ENCODE assay signal across 22 cellular contexts in genomic region chr10:97577701-97578100, GRCh38. TPM values are rescaled to one million over a fixed set of nuclear protein-coding genes. Genes with fewer than 3 reads are reported as not detected.
A peak's percentile ranks its signal among the peaks of the same experiment; 100 is the strongest.
DNase-seq lines count a peak whose midpoint lies in the region; ATAC-seq, FAIRE-seq and TF ChIP-seq lines count a peak whose summit lies in the region.
"Had no signal": no experiment of that assay in that cellular context is flagged by ENCODE, and none has a peak within 500 bp of the region (broad histone marks: within the 10 kb centered on the region; RNA-seq: fewer than 3 reads in every experiment).

No MANE protein-coding gene starts in this region.

- no peak overlapping the region; the same call in 1 of the 2 replicates for H2AFZ ChIP-seq in H1 (ENCODE audit: low read length)

- no peak overlapping the region for H3K14ac ChIP-seq in H1 (ENCODE audit: insufficient read length)

- H3K27ac ChIP-seq in heart left ventricle, result peak overlapping the region in 7 of 12 donors; percentile 26 to 95 (median 47)
- H3K27ac ChIP-seq in H1 (ENCODE audit: low read depth, low read length), result no peak overlapping the region
- peak overlapping the region; percentile 61 for H3K27ac ChIP-seq in psoas muscle
- H3K27ac ChIP-seq in kidney (ENCODE audit: low read depth in 2 of 2, low read length in 2 of 2), result no peak overlapping the region
- H3K27ac ChIP-seq: 22Rv1, BLaER1 had no signal

- no peak for TF ChIP-seq EP300 in H1 (IDR thresholded peaks at IDR 0.05; ENCODE audit: borderline replicate concordance in 1 of 2, low read depth in 2 of 2, low read length in 2 of 2)

- no peaks in the 10 kb centered on the region for H3K23me2 ChIP-seq in H1 (ENCODE audit: low read depth, low read length)

- POLR2A ChIA-PET in H1 (lab: Charles Lee; ENCODE audit: partially characterized antibody), result interaction anchor here (1.1 kb wide), 1 partner anchor 35 kb away, joined by 3 read pairs; no protein-coding TSS in a partner anchor

- H2BK15ac ChIP-seq in H1 (ENCODE audit: low read length), result no peak overlapping the region

- CTCF ChIA-PET in H1 (lab: Charles Lee; ENCODE audit: partially characterized antibody), result interaction anchor here (0.7 to 12.9 kb wide), 7 partner anchors 10 to 112 kb away, joined by 3 to 169 read pairs (median 5); no protein-coding TSS in a partner anchor

- TF ChIP-seq POLR2A in heart left ventricle (IDR thresholded peaks at IDR 0.05) (no peak), H1 (IDR thresholded peaks at IDR 0.05; ENCODE audit: control extremely low read depth in 1 of 2, low read depth in 2 of 2, low read length in 2 of 2) (no peak)

- no peaks in the 10 kb centered on the region for H3K79me2 ChIP-seq in H1 (ENCODE audit: control insufficient read depth in 1 of 2, insufficient read depth in 2 of 2, low read length in 2 of 2)

- no peaks in the 10 kb centered on the region for H3K9me3 ChIP-seq in heart left ventricle
- H3K9me3 ChIP-seq in H1 (ENCODE audit: insufficient read depth in 2 of 2, low read depth in 1 of 2, low read length in 1 of 2), result no peaks in the 10 kb centered on the region
- H3K9me3 ChIP-seq in psoas muscle, result no peaks in the 10 kb centered on the region
- H3K9me3 ChIP-seq in kidney (ENCODE audit: control insufficient read depth in 1 of 2, low read length in 2 of 2), result no peaks in the 10 kb centered on the region
- H3K9me3 ChIP-seq: BLaER1, HAP-1 had no signal

- ATAC-seq in heart left ventricle, result no peak
- no peak for ATAC-seq in Right ventricle myocardium superior (ENCODE audit: poor library complexity)
- no peak for ATAC-seq in psoas muscle
- ATAC-seq in GM21529 (IDR thresholded peaks at IDR 0.05; ENCODE audit: unreplicated experiment), result no peak

- 79 to 94% (median 85%) methylated on average over 7 to 9 of the region's 9 CpGs for WGBS in heart left ventricle, 4 donors
- WGBS in H1 (ENCODE audit: extremely low coverage in 1 of 2, insufficient coverage in 1 of 2, insufficient read length in 1 of 2, insufficient replicate concordance in 2 of 2, low coverage in 1 of 2, low lambda C conversion rate in 2 of 2, missing lambda C conversion rate in 1 of 2), 2 experiments, result 89% methylated on average over 9 of the region's 9 CpGs; no CpG with 5 or more reads in 1 of the 2 experiments
- 78 to 82% (median 81%) methylated on average over 9 of the region's 9 CpGs for WGBS in psoas muscle, 3 donors

- FAIRE-seq in H1 (lab: Jason Lieb, UNC), result no peak
- FAIRE-seq in kidney (lab: Jason Lieb, UNC), result no peak
- FAIRE-seq: GM12892, GM18507 had no signal

- H4K20me1 ChIP-seq in H1 (replicated peaks in 1 of 2; ENCODE audit: control insufficient read depth in 1 of 2, insufficient read depth in 2 of 2, low read length in 2 of 2), result no peaks in the 10 kb centered on the region
- H4K20me1 ChIP-seq: BLaER1 had no signal

- H3K79me1 ChIP-seq in H1 (ENCODE audit: low read depth, low read length), result no peaks in the 10 kb centered on the region

- no peak overlapping the region for H4K5ac ChIP-seq in H1 (ENCODE audit: insufficient read length, low read depth, low read length)

- peak overlapping the region; percentile 75; the same call in 1 of the 2 replicates for H4K8ac ChIP-seq in H1 (ENCODE audit: extremely low read depth, insufficient read depth, low read length)

- H2BK120ac ChIP-seq in H1 (replicated peaks; ENCODE audit: low read depth, low read length), result no peak overlapping the region

- TF ChIP-seq CTCF in heart left ventricle (IDR thresholded peaks at IDR 0.05) (no peak), H1 (IDR thresholded peaks at IDR 0.05; ENCODE audit: control extremely low read depth in 1 of 3, insufficient read depth in 1 of 3, low read depth in 1 of 3, low read length in 3 of 3) (no peak), psoas muscle (IDR thresholded peaks at IDR 0.05) (no peak), kidney (IDR thresholded peaks at IDR 0.05; ENCODE audit: borderline replicate concordance, extremely low read depth, insufficient read depth) (no peak)

- no peak overlapping the region for H3K4me2 ChIP-seq in H1 (ENCODE audit: insufficient read depth in 1 of 2, low read depth in 2 of 2, low read length in 2 of 2)
- H3K4me2 ChIP-seq: BLaER1 had no signal

- no peak overlapping the region for H4K91ac ChIP-seq in H1 (replicated peaks; ENCODE audit: insufficient read length, low read length)

- H3K4ac ChIP-seq in H1 (replicated peaks; ENCODE audit: insufficient read length, low read depth, low read length), result no peak overlapping the region

- H3K4me3 ChIP-seq in heart left ventricle, result no peak overlapping the region
- H3K4me3 ChIP-seq in H1 (ENCODE audit: extremely low read depth in 1 of 4, insufficient read depth in 2 of 4, low read depth in 3 of 4, low read length in 4 of 4), result no peak overlapping the region
- no peak overlapping the region for H3K4me3 ChIP-seq in psoas muscle
- H3K4me3 ChIP-seq in kidney (ENCODE audit: low read length in 2 of 2), result no peak overlapping the region
- H3K4me3 ChIP-seq: BLaER1, HAP-1 had no signal

- no peak for TF ChIP-seq RAD21 in H1 (IDR thresholded peaks at IDR 0.05 in 1 of 2, conservative IDR thresholded peaks at IDR 0.05 in 1 of 2; ENCODE audit: low read depth in 2 of 2, low read length in 2 of 2)

- H3K56ac ChIP-seq in H1 (replicated peaks; ENCODE audit: insufficient read length, low read depth, low read length), result no peak overlapping the region

- intact Hi-C loops in heart left ventricle (cut with DNase I) (no loop called here), Right ventricle myocardium superior (cut with DNase I) (no loop called here), psoas muscle (cut with DNase I) (no loop called here), kidney (cut with DNase I) (no loop called here)

- no peak overlapping the region for H2BK12ac ChIP-seq in H1 (ENCODE audit: low read depth, low read length)

- no peak overlapping the region for H2BK20ac ChIP-seq in H1 (ENCODE audit: low read length)

- H3K18ac ChIP-seq in H1 (ENCODE audit: extremely low read depth, low read length), result no peak overlapping the region

- H2BK5ac ChIP-seq in H1 (ENCODE audit: low read depth, low read length), result no peak overlapping the region

- H2AK5ac ChIP-seq in H1 (ENCODE audit: low read depth, low read length), result no peak overlapping the region

- no peak for DNase-seq in heart left ventricle
- no peak for DNase-seq in Right ventricle myocardium superior
- no peak for DNase-seq in H1 (ENCODE audit: low read depth in 1 of 2, low spot score in 2 of 2)
- no peak for DNase-seq in psoas muscle
- DNase-seq in kidney, result no peak
- no peak for DNase-seq in amniotic stem cell (lab: John Stamatoyannopoulos, UW)
- DNase-seq: CD4-positive, alpha-beta memory T cell; DMS153; DMS79; GDM1; GOT3 had no signal

- H3K36me3 ChIP-seq in heart left ventricle (peaks cover 0 to 5% (median 0%) of the 10 kb centered on the region in 9 donors), H1 (ENCODE audit: control insufficient read depth in 2 of 4, insufficient read depth in 4 of 4, low read length in 3 of 4) (no peaks in the 10 kb centered on the region; a peak in 1 of 8 replicates), psoas muscle (ENCODE audit: insufficient read depth in 1 of 2, low read depth in 1 of 2) (peaks cover 0 to 59% of the 10 kb centered on the region in 2 donors), kidney (ENCODE audit: control insufficient read depth in 1 of 2, insufficient read depth in 2 of 2, low read length in 2 of 2) (no peaks in the 10 kb centered on the region)
- H3K36me3 ChIP-seq: BLaER1, HAP-1 had no signal

- H3K23ac ChIP-seq in H1 (ENCODE audit: insufficient read length), result no peak overlapping the region

- peaks cover 0 to 30% (median 8%) of the 10 kb centered on the region in 12 donors for H3K4me1 ChIP-seq in heart left ventricle
- peaks cover 0 to 6% (median 3%) of the 10 kb centered on the region in 4 experiments; a peak in 2 of 7 replicates for H3K4me1 ChIP-seq in H1 (replicated peaks in 1 of 4; ENCODE audit: control insufficient read depth in 3 of 4, insufficient read depth in 4 of 4, low read length in 3 of 4)
- H3K4me1 ChIP-seq in psoas muscle, result peaks cover 19% of the 10 kb centered on the region
- peaks cover 12 to 16% of the 10 kb centered on the region in 2 donors for H3K4me1 ChIP-seq in kidney (ENCODE audit: control insufficient read depth in 1 of 2, insufficient read depth in 1 of 2, low read depth in 1 of 2, low read length in 2 of 2)
- H3K4me1 ChIP-seq: HAP-1 had no signal

- H3K27me3 ChIP-seq in heart left ventricle, result no peaks in the 10 kb centered on the region
- no peaks in the 10 kb centered on the region; a peak in 1 of 7 replicates for H3K27me3 ChIP-seq in H1 (replicated peaks in 1 of 4; ENCODE audit: control insufficient read depth in 3 of 4, extremely low read depth in 1 of 4, insufficient read depth in 3 of 4, low read length in 3 of 4)
- H3K27me3 ChIP-seq in psoas muscle (ENCODE audit: insufficient read depth in 3 of 3, low read length in 2 of 3), result no peaks in the 10 kb centered on the region
- H3K27me3 ChIP-seq: BLaER1 had no signal

- H3K9ac ChIP-seq in H1 (replicated peaks in 1 of 4; ENCODE audit: extremely low read depth in 1 of 4, low read depth in 3 of 4, low read length in 3 of 4) (no peak overlapping the region), kidney (ENCODE audit: low read length in 2 of 2) (no peak overlapping the region)
- H3K9ac ChIP-seq: BLaER1 had no signal

RNA-seq across cellular contexts. Expression of gene ANKRD2, which starts 5.1 kb away (rescaled TPM):
- total RNA-seq in heart left ventricle (1,000 to 10,000 TPM in 1 of 9 donors, 100 to 1,000 TPM in 6, 10 to 100 TPM in 2; 56.7 to 2,367 (median 517) TPM), Right ventricle myocardium superior (152 TPM), psoas muscle (1,000 to 10,000 TPM; 1,055 to 3,522 (median 2,378) TPM), kidney (3.6 TPM)
- polyA plus RNA-seq in heart left ventricle (100 to 1,000 TPM; 450 to 857 TPM), H1 (2011; rRNA removed) (not detected in 2 replicates), psoas muscle (1,000 to 10,000 TPM in 2 of 3 donors, 100 to 1,000 TPM in 1; 254 to 5,473 (median 1,117) TPM), kidney (ENCODE audit: insufficient read depth, low read depth, low replicate concordance) (10.0 TPM)
- total RNA-seq in H1 (2021; fragmentation: NEBNext Ultra II Directional; extraction: Animal tissue kit (Norgen Biotek cat#: 25700)), result not detected in 2 replicates
- not detected for polyA plus RNA-seq in H1 (2011; cell fraction: cytosol; rRNA removed)
- polyA plus RNA-seq in H1 (2011; cell fraction: nucleus; rRNA removed), result not detected
- polyA plus RNA-seq in H1 (2012, experiment 1 of 2), result not detected in 4 replicates
- not detected for polyA plus RNA-seq in H1 (2012, experiment 2 of 2)
- polyA plus RNA-seq in H1 (2013, experiment 1 of 2), result not detected
- polyA plus RNA-seq in H1 (2013, experiment 2 of 2), result not detected
- not detected in 2 replicates for polyA minus RNA-seq in H1 (2011; rRNA and poly(A)+ RNA removed)
- polyA minus RNA-seq in H1 (2011; cell fraction: cytosol; rRNA and poly(A)+ RNA removed), result not detected
- not detected for polyA minus RNA-seq in H1 (2011; cell fraction: nucleus; rRNA and poly(A)+ RNA removed)
- total RNA-seq: A673; CD4-positive, alpha-beta memory T cell; Daoy; HT-29 had no signal
- polyA plus RNA-seq: CD14-positive monocyte; CD4-positive, alpha-beta memory T cell had no signal

RNA-seq across cellular contexts. Expression of gene HOGA1, which starts 6.5 kb away (rescaled TPM):
- total RNA-seq in heart left ventricle, result 10 to 100 TPM in 8 of 9 donors, 1 to 10 TPM in 1; 7.5 to 82.6 (median 19.2) TPM
- 10 to 100 TPM; 35.2 to 73.4 TPM for polyA plus RNA-seq in heart left ventricle
- 18.7 TPM for total RNA-seq in Right ventricle myocardium superior
- total RNA-seq in H1 (2021; fragmentation: NEBNext Ultra II Directional; extraction: Animal tissue kit (Norgen Biotek cat#: 25700)), result 0.28 and 0.29 TPM in 2 replicates
- polyA plus RNA-seq in H1 (2011; rRNA removed), result 0.57 and 1.00 TPM in 2 replicates
- 0.53 TPM for polyA plus RNA-seq in H1 (2011; cell fraction: cytosol; rRNA removed)
- 0.47 TPM for polyA plus RNA-seq in H1 (2011; cell fraction: nucleus; rRNA removed)
- polyA plus RNA-seq in H1 (2012, experiment 1 of 2), result 0.19 to 0.74 TPM (median 0.51 TPM) in 4 replicates
- 0.42 TPM for polyA plus RNA-seq in H1 (2012, experiment 2 of 2)
- 0.26 TPM for polyA plus RNA-seq in H1 (2013, experiment 1 of 2)
- polyA plus RNA-seq in H1 (2013, experiment 2 of 2), result 0.17 TPM
- polyA minus RNA-seq in H1 (2011; rRNA and poly(A)+ RNA removed), result 0.50 and 0.63 TPM in 2 replicates
- polyA minus RNA-seq in H1 (2011; cell fraction: cytosol; rRNA and poly(A)+ RNA removed), result not detected
- polyA minus RNA-seq in H1 (2011; cell fraction: nucleus; rRNA and poly(A)+ RNA removed), result 0.80 TPM
- 10 to 100 TPM in 1 of 4 donors, 1 to 10 TPM in 2, under 1 TPM in 1; 0.66 to 12.3 (median 4.9) TPM for total RNA-seq in psoas muscle
- polyA plus RNA-seq in psoas muscle, result 1 to 10 TPM in 2 of 3 donors, under 1 TPM in 1; 0.96 to 3.4 (median 1.7) TPM
- total RNA-seq in kidney, result 28.8 TPM
- 100 TPM for polyA plus RNA-seq in kidney (ENCODE audit: insufficient read depth, low read depth, low replicate concordance)
- total RNA-seq: A673; CD4-positive, alpha-beta memory T cell; Daoy had no signal
- polyA plus RNA-seq: CD14-positive monocyte; CD4-positive, alpha-beta memory T cell had no signal

RNA-seq across cellular contexts. Expression of gene C10orf62, which starts 11.8 kb away (rescaled TPM):
- total RNA-seq in heart left ventricle, result 1 to 10 TPM in 2 of 9 donors, under 1 TPM in 7; 0.24 to 2.1 (median 0.58) TPM
- 1 to 10 TPM; 1.3 to 1.8 TPM for polyA plus RNA-seq in heart left ventricle
- total RNA-seq in Right ventricle myocardium superior, result 0.48 TPM
- total RNA-seq in H1 (2021; fragmentation: NEBNext Ultra II Directional; extraction: Animal tissue kit (Norgen Biotek cat#: 25700)), result not detected in 2 replicates
- 0.05 TPM in 1 of 2 replicates, not detected in the other for polyA plus RNA-seq in H1 (2011; rRNA removed)
- 0.08 TPM for polyA plus RNA-seq in H1 (2011; cell fraction: cytosol; rRNA removed)
- polyA plus RNA-seq in H1 (2011; cell fraction: nucleus; rRNA removed), result 0.09 TPM
- polyA plus RNA-seq in H1 (2012, experiment 1 of 2), result not detected in 4 replicates
- not detected for polyA plus RNA-seq in H1 (2012, experiment 2 of 2)
- not detected for polyA plus RNA-seq in H1 (2013, experiment 1 of 2)
- polyA plus RNA-seq in H1 (2013, experiment 2 of 2), result not detected
- 0.16 and 0.41 TPM in 2 replicates for polyA minus RNA-seq in H1 (2011; rRNA and poly(A)+ RNA removed)
- not detected for polyA minus RNA-seq in H1 (2011; cell fraction: cytosol; rRNA and poly(A)+ RNA removed)
- not detected for polyA minus RNA-seq in H1 (2011; cell fraction: nucleus; rRNA and poly(A)+ RNA removed)
- 1 to 10 TPM in 2 of 4 donors, under 1 TPM in 1, not detected in 1; 0.56 to 1.1 (median 1.0) TPM for total RNA-seq in psoas muscle
- polyA plus RNA-seq in psoas muscle, result under 1 TPM in 2 of 3 donors, not detected in 1; 0.12 to 0.13 TPM
- 1.6 TPM for total RNA-seq in kidney
- polyA plus RNA-seq in kidney (ENCODE audit: insufficient read depth, low read depth, low replicate concordance), result 0.77 TPM
- total RNA-seq: A673; CD4-positive, alpha-beta memory T cell; Daoy; HT-29 had no signal
- polyA plus RNA-seq: AG04450; CD14-positive monocyte; CD4-positive, alpha-beta memory T cell had no signal

RNA-seq across cellular contexts. Expression of gene MORN4, which starts 55.6 kb away (rescaled TPM):
- total RNA-seq in heart left ventricle, result 10 to 100 TPM in 6 of 9 donors, 1 to 10 TPM in 3; 7.2 to 21.0 (median 10.8) TPM
- polyA plus RNA-seq in heart left ventricle, result 10 to 100 TPM; 16.1 to 31.7 TPM
- total RNA-seq in Right ventricle myocardium superior, result 8.1 TPM
- 10.6 and 13.6 TPM in 2 replicates for total RNA-seq in H1 (2021; fragmentation: NEBNext Ultra II Directional; extraction: Animal tissue kit (Norgen Biotek cat#: 25700))
- polyA plus RNA-seq in H1 (2011; rRNA removed), result 20.2 and 22.0 TPM in 2 replicates
- polyA plus RNA-seq in H1 (2011; cell fraction: cytosol; rRNA removed), result 26.0 TPM
- polyA plus RNA-seq in H1 (2011; cell fraction: nucleus; rRNA removed), result 11.3 TPM
- 17.4 to 20.9 TPM (median 19.5 TPM) in 4 replicates for polyA plus RNA-seq in H1 (2012, experiment 1 of 2)
- 13.1 TPM for polyA plus RNA-seq in H1 (2012, experiment 2 of 2)
- polyA plus RNA-seq in H1 (2013, experiment 1 of 2), result 10.3 TPM
- 10.6 TPM for polyA plus RNA-seq in H1 (2013, experiment 2 of 2)
- polyA minus RNA-seq in H1 (2011; rRNA and poly(A)+ RNA removed), result 13.7 and 14.7 TPM in 2 replicates
- polyA minus RNA-seq in H1 (2011; cell fraction: cytosol; rRNA and poly(A)+ RNA removed), result 9.4 TPM
- polyA minus RNA-seq in H1 (2011; cell fraction: nucleus; rRNA and poly(A)+ RNA removed), result 5.1 TPM
- total RNA-seq in psoas muscle, result 1 to 10 TPM; 1.8 to 4.1 (median 2.6) TPM
- polyA plus RNA-seq in psoas muscle, result 1 to 10 TPM; 3.9 to 5.6 (median 5.2) TPM
- total RNA-seq in kidney, result 9.1 TPM
- polyA plus RNA-seq in kidney (ENCODE audit: insufficient read depth, low read depth, low replicate concordance), result 21.2 TPM
- polyA plus RNA-seq: CD14-positive monocyte had no signal

Comparison
In these comparisons a context has a peak if more than half of its experiments do, and no peak if none do; other contexts are left out.
1. H3K27ac ChIP-seq: peak in heart left ventricle (7 of 12) and psoas muscle (single experiment); none in H1 (single experiment) and kidney (0 of 2).
2. RNA of gene ANKRD2, which starts 5.1 kb away (total RNA-seq): 1,055 to 3,522 TPM in psoas muscle, 56.7 to 2,367 TPM in heart left ventricle and 152 TPM in Right ventricle myocardium superior (single experiment); 3.6 TPM in kidney (single experiment) and not detected in H1; every median in the first group is over 10 times any median in the second.